22 cellular contexts compared by ENCODE assay signal in genomic region chr2:9879455-9880194, GRCh38. TPM values are rescaled to one million over a fixed set of nuclear protein-coding genes. Genes with fewer than 3 reads are reported as not detected.
DNase-seq lines count a peak whose midpoint lies in the region; ATAC-seq and TF ChIP-seq lines count a peak whose summit lies in the region.
"Had no signal": no experiment of that assay in that cellular context is flagged by ENCODE, and none has a peak within 500 bp of the region (broad histone marks: within the 10 kb centered on the region; RNA-seq: fewer than 3 reads in every experiment).

No MANE protein-coding gene starts in this region.

- no peak for DNase-seq in T-helper 2 cell treated with Interferon-gamma antibody and Interleukin-4, amounts not matched to agents 5 μg/mL and 100 μg/mL, for 36 hours (ENCODE audit: low spot score)
- no peak for DNase-seq in T-helper 2 cell
- DNase-seq in T-helper 17 cell, result no peak
- DNase-seq in nephron progenitor cell, result no peak
- no peak for DNase-seq in anterior cingulate cortex (lab: John Stamatoyannopoulos, UW)
- DNase-seq in activated T-cell treated with anti-CD3 and anti-CD28 coated beads, Interleukin-2, amount 50 U/mL, for 48 hours, result no peak
- no peak for DNase-seq in H4 (ENCODE audit: low spot score)
- DNase-seq: 8988T; C1 segment of cervical spinal cord; CD4-positive, CD25-positive, alpha-beta regulatory T cell; CD8-positive, alpha-beta memory T cell; COR-L47; DMS 273 treated with DMSO at 0.1 percent for 48 hours; DMS53; DND-41; EL; GM23248; HFFc6; IMR-90 had no signal

- ATAC-seq in T-helper 17 cell, result no peak
- ATAC-seq in GM18511 (IDR thresholded peaks at IDR 0.05; ENCODE audit: unreplicated experiment), result no peak
- ATAC-seq: GM12878, HCT116 had no signal

- no peak overlapping the region for H3K4me3 Mint-ChIP-seq in T-helper 2 cell treated with Interferon-gamma antibody and Interleukin-4, amounts not matched to agents 5 μg/mL and 100 μg/mL, for 36 hours
- no peak overlapping the region for H3K4me3 Mint-ChIP-seq in T-helper 17 cell
- H3K4me3 Mint-ChIP-seq in nephron progenitor cell, result no peak overlapping the region
- H3K4me3 Mint-ChIP-seq: CD4-positive, CD25-positive, alpha-beta regulatory T cell; CD8-positive, alpha-beta memory T cell; HFFc6 had no signal

- H3K36me3 Mint-ChIP-seq in T-helper 2 cell treated with Interferon-gamma antibody and Interleukin-4, amounts not matched to agents 5 μg/mL and 100 μg/mL, for 36 hours (ENCODE audit: low read depth), result peaks cover 47% of the 10 kb centered on the region
- H3K36me3 Mint-ChIP-seq in T-helper 17 cell (ENCODE audit: low read depth) (peaks cover 13% of the 10 kb centered on the region), nephron progenitor cell (ENCODE audit: low read depth) (peaks cover 46% of the 10 kb centered on the region)

- H3K9me3 ChIP-seq in T-helper 17 cell (ENCODE audit: control insufficient read depth, low read length, poor library complexity, severe bottlenecking), result no peaks in the 10 kb centered on the region

- no peaks in the 10 kb centered on the region for H3K27me3 Mint-ChIP-seq in T-helper 2 cell treated with Interferon-gamma antibody and Interleukin-4, amounts not matched to agents 5 μg/mL and 100 μg/mL, for 36 hours (ENCODE audit: low read depth)
- no peaks in the 10 kb centered on the region for H3K27me3 Mint-ChIP-seq in T-helper 17 cell
- H3K27me3 Mint-ChIP-seq in nephron progenitor cell (ENCODE audit: low read depth, poor library complexity), result no peaks in the 10 kb centered on the region
- H3K27me3 Mint-ChIP-seq: CD4-positive, CD25-positive, alpha-beta regulatory T cell; CD8-positive, alpha-beta memory T cell had no signal

- TF ChIP-seq CTCF in nephron progenitor cell (IDR thresholded peaks at IDR 0.05), result no peak

- no peaks in the 10 kb centered on the region for H3K9me3 Mint-ChIP-seq in T-helper 2 cell treated with Interferon-gamma antibody and Interleukin-4, amounts not matched to agents 5 μg/mL and 100 μg/mL, for 36 hours
- H3K9me3 Mint-ChIP-seq in nephron progenitor cell, result no peaks in the 10 kb centered on the region
- H3K9me3 Mint-ChIP-seq: CD4-positive, CD25-positive, alpha-beta regulatory T cell; CD8-positive, alpha-beta memory T cell; HFFc6 had no signal

- peak overlapping the region; percentile 10 for H3K27ac Mint-ChIP-seq in T-helper 2 cell treated with Interferon-gamma antibody and Interleukin-4, amounts not matched to agents 5 μg/mL and 100 μg/mL, for 36 hours
- H3K27ac Mint-ChIP-seq in T-helper 17 cell (peak overlapping the region; percentile 72), nephron progenitor cell (peak overlapping the region; percentile 80)
- H3K27ac Mint-ChIP-seq: HFFc6 had no signal

- peaks cover 1% of the 10 kb centered on the region for H3K4me1 Mint-ChIP-seq in T-helper 2 cell treated with Interferon-gamma antibody and Interleukin-4, amounts not matched to agents 5 μg/mL and 100 μg/mL, for 36 hours (ENCODE audit: low read depth)
- peaks cover 11% of the 10 kb centered on the region for H3K4me1 Mint-ChIP-seq in T-helper 17 cell
- no peaks in the 10 kb centered on the region for H3K4me1 Mint-ChIP-seq in nephron progenitor cell
- H3K4me1 Mint-ChIP-seq: CD8-positive, alpha-beta memory T cell had no signal

RNA-seq across cellular contexts. Expression of gene TAF1B, which starts 36.4 kb away (rescaled TPM):
- total RNA-seq in T-helper 17 cell, result 10 to 100 TPM; 15.3 to 19.9 TPM
- total RNA-seq in H4 (2014; rRNA removed; shearing (Covaris generic)), result 14.8 and 28.4 TPM in 2 replicates

Comparison
In these comparisons a context has a peak if more than half of its experiments do, and no peak if none do; other contexts are left out.
1. H3K27ac Mint-ChIP-seq: peak in every context shown above with its lines; median percentile 80 in nephron progenitor cell; 72 in T-helper 17 cell; 10 in T-helper 2 cell treated with Interferon-gamma antibody and Interleukin-4, amounts not matched to agents 5 μg/mL and 100 μg/mL, for 36 hours.